9 cellular contexts compared by ENCODE assay signal in the genomic region with DNA sequence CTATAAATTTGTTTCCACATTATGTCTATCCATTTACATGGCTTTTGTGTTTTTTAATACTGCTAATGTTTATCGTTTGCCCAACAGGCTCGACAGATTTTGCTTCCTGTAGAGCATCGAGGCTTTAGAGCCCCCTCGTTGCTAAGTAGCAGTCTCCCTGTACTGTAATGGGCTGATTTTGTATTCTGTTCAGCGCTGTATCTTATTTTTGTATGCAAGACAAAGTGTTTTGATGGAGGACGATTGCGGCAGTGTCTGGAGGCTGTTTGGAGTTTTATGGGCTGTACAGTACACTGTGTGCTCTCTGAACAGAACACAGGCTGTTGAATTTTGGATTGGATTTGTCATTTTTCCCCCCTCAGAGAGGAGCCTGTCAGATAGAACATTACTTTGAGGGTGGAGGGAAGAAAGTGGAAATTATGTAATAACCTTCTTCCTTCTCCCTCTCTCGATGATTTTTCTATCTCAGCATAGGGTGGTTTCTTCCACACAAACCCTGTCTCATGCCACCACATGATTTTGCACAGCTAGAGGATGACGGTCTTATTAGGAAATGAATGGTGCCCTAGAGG.
DNase-seq lines count a peak whose midpoint lies in the region; ATAC-seq, FAIRE-seq and TF ChIP-seq lines count a peak whose summit lies in the region.
"Had no signal": no experiment of that assay in that cellular context is flagged by ENCODE, and none has a peak within 500 bp of the region (broad histone marks: within the 10 kb centered on the region; RNA-seq: fewer than 3 reads in every experiment).

No MANE protein-coding gene starts in this region.

- POLR2A ChIA-PET in activated CD8-positive, alpha-beta T cell treated with anti-CD3 and anti-CD28 coated beads, Interleukin-2, amount 10 ng/mL, durations not matched to agents 7 days and 5 days (lab: Charles Lee), result interaction anchor here (1.0 kb wide), 1 partner anchor 20 kb away, joined by 3 read pairs; no protein-coding TSS in a partner anchor

- H3K4me2 ChIP-seq in hepatocyte, result peak overlapping the region; percentile 60

- no peaks in the 10 kb centered on the region for H3K9me2 ChIP-seq in hepatocyte (replicated peaks; ENCODE audit: insufficient read depth)

- H2AFZ ChIP-seq in hepatocyte, result no peak overlapping the region

- peaks cover 95% of the 10 kb centered on the region for H3K4me1 Mint-ChIP-seq in activated CD8-positive, alpha-beta T cell treated with anti-CD3 and anti-CD28 coated beads, Interleukin-2, amount 10 ng/mL, durations not matched to agents 7 days and 5 days (ENCODE audit: low read depth)

- FAIRE-seq in frontal cortex (lab: Jason Lieb, UNC), result no peak

- no peaks in the 10 kb centered on the region for H3K9me3 ChIP-seq in hepatocyte (ENCODE audit: low read depth)

- no peak overlapping the region for H3K4me3 Mint-ChIP-seq in activated CD8-positive, alpha-beta T cell treated with anti-CD3 and anti-CD28 coated beads, Interleukin-2, amount 10 ng/mL, durations not matched to agents 7 days and 5 days
- H3K4me3 Mint-ChIP-seq: activated T-helper 1 cell treated with anti-CD3 and anti-CD28 coated beads, Interleukin-12 subunit alpha, Interleukin-12 subunit beta, Interleukin-2, Interleukin-4 antibody, amounts not matched to agents 30 ng/mL and 10 ng/mL and 1 ng/mL, durations not matched to agents 14 hours and 24 hours and 36 hours had no signal

- H3K27me3 Mint-ChIP-seq in activated CD8-positive, alpha-beta T cell treated with anti-CD3 and anti-CD28 coated beads, Interleukin-2, amount 10 ng/mL, durations not matched to agents 7 days and 5 days (ENCODE audit: low read depth), result no peaks in the 10 kb centered on the region

- WGBS in hepatocyte (ENCODE audit: low lambda C conversion rate, missing lambda C conversion rate), result 60% methylated on average over 9 of the region's 9 CpGs

- H3K27ac Mint-ChIP-seq in activated CD8-positive, alpha-beta T cell treated with anti-CD3 and anti-CD28 coated beads, Interleukin-2, amount 10 ng/mL, durations not matched to agents 7 days and 5 days, result no peak overlapping the region
- H3K27ac Mint-ChIP-seq: activated T-helper 1 cell treated with anti-CD3 and anti-CD28 coated beads, Interleukin-12 subunit alpha, Interleukin-12 subunit beta, Interleukin-2, Interleukin-4 antibody, amounts not matched to agents 30 ng/mL and 10 ng/mL and 1 ng/mL, durations not matched to agents 14 hours and 24 hours and 36 hours had no signal

- peaks cover 38% of the 10 kb centered on the region for H3K79me2 ChIP-seq in hepatocyte

- no peaks in the 10 kb centered on the region for H4K20me1 ChIP-seq in hepatocyte (ENCODE audit: insufficient read depth, poor library complexity, severe bottlenecking)

- H3K36me3 ChIP-seq in hepatocyte (replicated peaks; ENCODE audit: insufficient read depth, low read depth), result no peaks in the 10 kb centered on the region

- H3K4me1 ChIP-seq in hepatocyte (ENCODE audit: insufficient read depth), result peaks cover 87% of the 10 kb centered on the region

- ATAC-seq in sciatic nerve, result peak; percentile 32
- no peak for ATAC-seq in activated CD8-positive, alpha-beta T cell treated with anti-CD3 and anti-CD28 coated beads, Interleukin-2, amount 10 ng/mL, durations not matched to agents 7 days and 5 days

- CTCF ChIA-PET in activated CD8-positive, alpha-beta T cell treated with anti-CD3 and anti-CD28 coated beads, Interleukin-2, amount 10 ng/mL, durations not matched to agents 7 days and 5 days (lab: Charles Lee), result interaction anchor here (9.5 kb wide), 1 partner anchor 17 kb away, joined by 89 read pairs; no protein-coding TSS in a partner anchor

- no peak overlapping the region for H3K4me3 ChIP-seq in hepatocyte

- peak overlapping the region; percentile 100 for H3K27ac ChIP-seq in angular gyrus (ENCODE audit: low read depth, low read length)
- peak overlapping the region; percentile 96 for H3K27ac ChIP-seq in hepatocyte

- peak; percentile 47 for DNase-seq in DMS79 treated with DMSO at 0.1 percent for 48 hours (lab: John Stamatoyannopoulos, UW)
- peak; percentile 53 for DNase-seq in hepatocyte (ENCODE audit: low spot score)
- no peak for DNase-seq in sciatic nerve (ENCODE audit: low spot score)
- DNase-seq in frontal cortex (ENCODE audit: low spot score in 2 of 2), result no peak
- DNase-seq in activated CD8-positive, alpha-beta T cell treated with anti-CD3 and anti-CD28 coated beads, Interleukin-2, amount 10 ng/mL, durations not matched to agents 7 days and 5 days, result no peak
- no peak for DNase-seq in epidermal melanocyte (ENCODE audit: insufficient read length, low spot score)
- no peak for DNase-seq in activated CD4-positive, alpha-beta T cell treated with anti-CD3 and anti-CD28 coated beads, Interleukin-2, amount 50 U/mL, for 4 hours

- no peaks in the 10 kb centered on the region for H3K27me3 ChIP-seq in hepatocyte

- no peaks in the 10 kb centered on the region for H3K9me3 Mint-ChIP-seq in activated CD8-positive, alpha-beta T cell treated with anti-CD3 and anti-CD28 coated beads, Interleukin-2, amount 10 ng/mL, durations not matched to agents 7 days and 5 days (ENCODE audit: insufficient read depth)
- H3K9me3 Mint-ChIP-seq: activated T-helper 1 cell treated with anti-CD3 and anti-CD28 coated beads, Interleukin-12 subunit alpha, Interleukin-12 subunit beta, Interleukin-2, Interleukin-4 antibody, amounts not matched to agents 30 ng/mL and 10 ng/mL and 1 ng/mL, durations not matched to agents 14 hours and 24 hours and 36 hours had no signal

- peaks cover 7% of the 10 kb centered on the region for H3K36me3 Mint-ChIP-seq in activated CD8-positive, alpha-beta T cell treated with anti-CD3 and anti-CD28 coated beads, Interleukin-2, amount 10 ng/mL, durations not matched to agents 7 days and 5 days (ENCODE audit: low read depth)

- TF ChIP-seq CTCF in hepatocyte (IDR thresholded peaks at IDR 0.05; ENCODE audit: poor library complexity), result no peak

- intact Hi-C loops in sciatic nerve (cut with DNase I), result no loop called here

Comparison
In these comparisons a context has a peak if more than half of its experiments do, and no peak if none do; other contexts are left out.
1. DNase-seq: peak in DMS79 treated with DMSO at 0.1 percent for 48 hours (single experiment) and hepatocyte (single experiment); none in sciatic nerve (single experiment), frontal cortex (0 of 2), activated CD8-positive, alpha-beta T cell treated with anti-CD3 and anti-CD28 coated beads, Interleukin-2, amount 10 ng/mL, durations not matched to agents 7 days and 5 days (single experiment), epidermal melanocyte (single experiment) and activated CD4-positive, alpha-beta T cell treated with anti-CD3 and anti-CD28 coated beads, Interleukin-2, amount 50 U/mL, for 4 hours (0 of 2).